Comparison of ENCODE assay signal across 13 cellular contexts in the genomic region with DNA sequence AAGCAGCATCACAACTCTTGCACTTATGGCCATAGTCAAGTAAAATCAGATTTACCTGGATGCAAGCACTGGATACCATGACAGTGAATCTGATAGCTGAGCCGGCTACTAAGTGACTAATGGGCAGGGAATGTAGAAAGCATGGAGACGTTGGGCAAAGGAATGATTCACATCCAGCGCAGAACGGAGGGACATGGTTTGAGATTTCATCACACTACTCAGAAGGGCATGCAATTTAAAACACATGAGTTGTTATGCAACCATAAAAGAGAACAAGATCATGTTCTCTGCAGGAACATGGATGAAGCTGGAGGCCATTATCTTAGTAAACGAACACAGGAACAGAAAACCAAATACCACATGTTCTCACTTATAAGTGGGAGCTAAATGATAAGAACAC.
DNase-seq lines count a peak whose midpoint lies in the region; ATAC-seq and TF ChIP-seq lines count a peak whose summit lies in the region.
"Had no signal": no experiment of that assay in that cellular context is flagged by ENCODE, and none has a peak within 500 bp of the region (broad histone marks: within the 10 kb centered on the region; RNA-seq: fewer than 3 reads in every experiment).

No MANE protein-coding gene starts in this region.

- H3K79me2 ChIP-seq in mammary epithelial cell (ENCODE audit: insufficient read depth, low read length), result no peaks in the 10 kb centered on the region

- no peak for TF ChIP-seq CTCF in AG09319 (IDR thresholded peaks at IDR 0.05; ENCODE audit: low read depth, low read length)
- TF ChIP-seq CTCF in NB4 (IDR thresholded peaks at IDR 0.05; ENCODE audit: low read depth, low read length), result no peak
- TF ChIP-seq CTCF in mammary epithelial cell (conservative IDR thresholded peaks at IDR 0.05 in 1 of 2, IDR thresholded peaks at IDR 0.05 in 1 of 2; ENCODE audit: extremely low read depth in 1 of 2, insufficient read depth in 1 of 2, low read depth in 1 of 2, low read length in 2 of 2), result no peak
- no peak for TF ChIP-seq CTCF in lung (IDR thresholded peaks at IDR 0.05; ENCODE audit: control extremely low read depth, extremely low read depth)

- H3K4me1 ChIP-seq in mammary epithelial cell (ENCODE audit: insufficient read depth, low read length) (peaks cover 7% of the 10 kb centered on the region), lung (ENCODE audit: control insufficient read depth in 2 of 2, insufficient read depth in 2 of 2, low read length in 2 of 2) (no peaks in the 10 kb centered on the region)

- peak; percentile 71 for ATAC-seq in lung (ENCODE audit: insufficient read depth, low FRiP score)
- no peak for ATAC-seq in HG03457 (IDR thresholded peaks at IDR 0.05; ENCODE audit: unreplicated experiment)
- no peak for ATAC-seq in HG03378 (IDR thresholded peaks at IDR 0.05; ENCODE audit: unreplicated experiment)
- ATAC-seq: effector memory CD8-positive, alpha-beta T cell had no signal

- BruUV-seq in mammary epithelial cell (replicated peaks; lab: Mats Ljungman, UMichigan), result no TSS peak

- no peaks in the 10 kb centered on the region for H4K20me1 ChIP-seq in mammary epithelial cell (ENCODE audit: insufficient read depth, low read length)

- no peak overlapping the region for H2AFZ ChIP-seq in mammary epithelial cell (ENCODE audit: low read depth, low read length)

- H3K27me3 ChIP-seq in mammary epithelial cell (ENCODE audit: insufficient read depth, low read length) (no peaks in the 10 kb centered on the region), lung (ENCODE audit: control insufficient read depth, insufficient read depth) (no peaks in the 10 kb centered on the region)

- 0% methylated on average over 5 of the region's 5 CpGs for WGBS in mammary epithelial cell (ENCODE audit: low coverage, missing lambda C conversion rate)
- WGBS in lung, 2 donors, result 34 to 56% methylated on average over 5 of the region's 5 CpGs

- DNase-seq in AG09319 (ENCODE audit: extremely low read depth, low read depth), result peak; percentile 97
- DNase-seq in NB4 (ENCODE audit: low read depth), result peak; percentile 14
- DNase-seq in mammary epithelial cell, result peak; percentile 96
- no peak for DNase-seq in lung (ENCODE audit: low spot score)
- DNase-seq in DMS153 treated with DMSO at 0.1 percent for 48 hours (lab: John Stamatoyannopoulos, UW; ENCODE audit: unreplicated experiment), result no peak
- DNase-seq in OCI-M1 (lab: John Stamatoyannopoulos, UW), result no peak
- DNase-seq: activated CD8-positive, alpha-beta memory T cell treated with anti-CD3 and anti-CD28 coated beads, Interleukin-2, amount 50 U/mL, for 48 hours; CD8-positive, alpha-beta memory T cell; effector memory CD8-positive, alpha-beta T cell; NCI-H1048; stimulated activated CD4-positive, alpha-beta T cell treated with anti-CD3 and anti-CD28 coated beads, Interleukin-4, amount 100 ng/mL, for 24 hours had no signal

- TF ChIP-seq POLR2A in NB4 (IDR thresholded peaks at IDR 0.05; ENCODE audit: extremely low read depth, insufficient read length), result no peak

- intact Hi-C loops in mammary epithelial cell (cut with micrococcal nuclease), result loop anchor here (1.0 to 5.0 kb wide), 2 partner anchors 470 to 799 kb away; no protein-coding TSS in a partner anchor

- H3K27ac ChIP-seq in mammary epithelial cell (ENCODE audit: insufficient read depth, low read depth, low read length) (no peak overlapping the region), lung (ENCODE audit: low read depth in 1 of 2, low read length in 1 of 2) (no peak overlapping the region)

- H3K9ac ChIP-seq in mammary epithelial cell (ENCODE audit: insufficient read depth, low read length), result no peak overlapping the region

- CTCF ChIA-PET in mammary epithelial cell (lab: Charles Lee; ENCODE audit: low non-redundant PET), result interaction anchor here (0.6 kb wide), 1 partner anchor 39 kb away, joined by 18 read pairs; no protein-coding TSS in a partner anchor

- H3K4me3 ChIP-seq in NB4 (ENCODE audit: low read depth, low read length) (no peak overlapping the region), mammary epithelial cell (replicated peaks in 1 of 3; ENCODE audit: insufficient read depth in 1 of 3, low read depth in 2 of 3, low read length in 3 of 3) (no peak overlapping the region), lung (no peak overlapping the region)

- in situ Hi-C loops in mammary epithelial cell (cut with MboI; ENCODE audit: low sequenced_read_pairs in 2 of 2), result no loop called here

- H3K4me2 ChIP-seq in mammary epithelial cell (ENCODE audit: insufficient read depth, low read depth, low read length), result no peak overlapping the region

- H3K36me3 ChIP-seq in mammary epithelial cell (ENCODE audit: insufficient read depth, low read length) (no peaks in the 10 kb centered on the region), lung (ENCODE audit: control insufficient read depth in 2 of 2, insufficient read depth in 2 of 2, low read length in 2 of 2) (no peaks in the 10 kb centered on the region)

- dilution Hi-C loops in mammary epithelial cell (cut with HindIII; ENCODE audit: low sequenced_read_pairs), result no loop called here

- H3K9me3 ChIP-seq in mammary epithelial cell (replicated peaks; ENCODE audit: insufficient read depth, low read length) (peaks cover 5% of the 10 kb centered on the region), lung (ENCODE audit: control insufficient read depth in 2 of 2, insufficient read depth in 1 of 2, low read length in 1 of 2) (peaks cover 0 to 2% of the 10 kb centered on the region in 2 donors)

Comparison
In these comparisons a context has a peak if more than half of its experiments do, and no peak if none do; other contexts are left out.
1. DNase-seq: peak in AG09319 (single experiment), NB4 (single experiment) and mammary epithelial cell (single experiment); none in lung (single experiment), DMS153 treated with DMSO at 0.1 percent for 48 hours (single experiment) and OCI-M1 (single experiment).